In genomic region chr1:25805863-25806225, GRCh38 we compare ENCODE assay signal across 12 cellular contexts. TPM values are rescaled to one million over a fixed set of nuclear protein-coding genes. Genes with fewer than 3 reads are reported as not detected.
A peak's percentile ranks its signal among the peaks of the same experiment; 100 is the strongest.
DNase-seq lines count a peak whose midpoint lies in the region; ATAC-seq and TF ChIP-seq lines count a peak whose summit lies in the region.
"Had no signal": no experiment of that assay in that cellular context is flagged by ENCODE, and none has a peak within 500 bp of the region (broad histone marks: within the 10 kb centered on the region; RNA-seq: fewer than 3 reads in every experiment).

No MANE protein-coding gene starts in this region.

- no peak overlapping the region for H3K4me3 ChIP-seq in BLaER1

- H3K4me2 ChIP-seq in BLaER1: peak overlapping the region; percentile 59

- H3K9ac ChIP-seq in BLaER1: peak overlapping the region; percentile 18; the same call in 1 of the 2 replicates

- peaks cover 34% of the 10 kb centered on the region for H4K20me1 ChIP-seq in BLaER1

- H3K27me3 Mint-ChIP-seq in brain: peaks cover under 1% of the 10 kb centered on the region
- H3K27me3 Mint-ChIP-seq: stimulated activated naive B cell treated with anti-CD40 and anti-IgM and Interleukin-4, amounts not matched to agents 10 μg/mL and 1 μg/mL and 100 μg/mL, for 72 hours had no signal

- H3K9me3 ChIP-seq in BLaER1: no peaks in the 10 kb centered on the region
- H3K9me3 ChIP-seq: BE2C had no signal

- peaks cover 16% of the 10 kb centered on the region for H3K36me3 Mint-ChIP-seq in brain

- H3K4me1 ChIP-seq in BLaER1: peaks cover 98% of the 10 kb centered on the region
- H3K4me1 ChIP-seq: BE2C had no signal

- no peaks in the 10 kb centered on the region for H3K27me3 ChIP-seq in BLaER1
- H3K27me3 ChIP-seq: BE2C had no signal

- H3K27ac Mint-ChIP-seq in brain: peak overlapping the region in 4 of 5 experiments; percentile 63 to 97 (median 84)
- H3K27ac Mint-ChIP-seq: stimulated activated naive B cell treated with anti-CD40 and anti-IgM and Interleukin-4, amounts not matched to agents 10 μg/mL and 1 μg/mL and 100 μg/mL, for 72 hours had no signal

- peaks cover 16% of the 10 kb centered on the region; the same call in 1 of the 2 replicates for H3K36me3 ChIP-seq in BLaER1
- H3K36me3 ChIP-seq: BE2C had no signal

- intact Hi-C loops in left ventricle myocardium superior (cut with micrococcal nuclease): no loop called here

- DNase-seq in left ventricle myocardium superior (peak; percentile 68), putamen (ENCODE audit: low spot score) (peak; percentile 72), KG1 (lab: John Stamatoyannopoulos, UW) (no peak), NCI-H1694 (lab: John Stamatoyannopoulos, UW) (no peak)
- DNase-seq in stimulated activated CD4-positive, alpha-beta T cell treated with anti-CD3 and anti-CD28 coated beads, Interleukin-15, amount 100 ng/mL, for 24 hours: no peak
- DNase-seq: activated CD8-positive, alpha-beta memory T cell treated with anti-CD3 and anti-CD28 coated beads for 24 hours; BE2C; NCI-H526; stimulated activated naive B cell treated with anti-CD40 and anti-IgM and Interleukin-4, amounts not matched to agents 10 μg/mL and 1 μg/mL and 100 μg/mL, for 72 hours had no signal

- ATAC-seq in left ventricle myocardium superior: peak; percentile 79
- no peak for ATAC-seq in GM19467 (IDR thresholded peaks at IDR 0.05; ENCODE audit: unreplicated experiment)
- ATAC-seq: stimulated activated naive B cell treated with anti-CD40 and anti-IgM and Interleukin-4, amounts not matched to agents 10 μg/mL and 1 μg/mL and 100 μg/mL, for 72 hours had no signal

- peaks cover 54% of the 10 kb centered on the region for H3K4me1 Mint-ChIP-seq in brain

- peak overlapping the region in 2 of 5 experiments; percentile 7 to 68 for H3K4me3 Mint-ChIP-seq in brain
- H3K4me3 Mint-ChIP-seq: stimulated activated naive B cell treated with anti-CD40 and anti-IgM and Interleukin-4, amounts not matched to agents 10 μg/mL and 1 μg/mL and 100 μg/mL, for 72 hours had no signal

- no peak for TF ChIP-seq CTCF in brain (conservative IDR thresholded peaks at IDR 0.05)

- no peak overlapping the region for H3K27ac ChIP-seq in BLaER1

- H3K9me3 Mint-ChIP-seq in brain: peaks cover 0 to 3% (median 0%) of the 10 kb centered on the region in 5 experiments
- H3K9me3 Mint-ChIP-seq: stimulated activated naive B cell treated with anti-CD40 and anti-IgM and Interleukin-4, amounts not matched to agents 10 μg/mL and 1 μg/mL and 100 μg/mL, for 72 hours had no signal

RNA-seq across cellular contexts. Expression of gene SELENON, which starts 5.9 kb away (rescaled TPM):
- polyA plus RNA-seq in brain (ENCODE audit: insufficient read depth, low read depth, low replicate concordance): 118 TPM
- total RNA-seq in left ventricle myocardium superior: 46.3 TPM

RNA-seq across cellular contexts. Expression of gene MTFR1L, which starts 13.9 kb away (rescaled TPM):
- 81.4 TPM for polyA plus RNA-seq in brain (ENCODE audit: insufficient read depth, low read depth, low replicate concordance)
- total RNA-seq in left ventricle myocardium superior: 227 TPM

RNA-seq across cellular contexts. Expression of gene AUNIP, which starts 53.4 kb away (rescaled TPM):
- 2.8 TPM for polyA plus RNA-seq in brain (ENCODE audit: insufficient read depth, low read depth, low replicate concordance)
- not detected for total RNA-seq in left ventricle myocardium superior

Comparison
In these comparisons a context has a peak if more than half of its experiments do, and no peak if none do; other contexts are left out.
1. DNase-seq: peak in left ventricle myocardium superior (single experiment) and putamen (single experiment); none in KG1 (single experiment), NCI-H1694 (single experiment) and stimulated activated CD4-positive, alpha-beta T cell treated with anti-CD3 and anti-CD28 coated beads, Interleukin-15, amount 100 ng/mL, for 24 hours (single experiment).